Comparison of ENCODE assay signal across 19 cellular contexts in the genomic region with DNA sequence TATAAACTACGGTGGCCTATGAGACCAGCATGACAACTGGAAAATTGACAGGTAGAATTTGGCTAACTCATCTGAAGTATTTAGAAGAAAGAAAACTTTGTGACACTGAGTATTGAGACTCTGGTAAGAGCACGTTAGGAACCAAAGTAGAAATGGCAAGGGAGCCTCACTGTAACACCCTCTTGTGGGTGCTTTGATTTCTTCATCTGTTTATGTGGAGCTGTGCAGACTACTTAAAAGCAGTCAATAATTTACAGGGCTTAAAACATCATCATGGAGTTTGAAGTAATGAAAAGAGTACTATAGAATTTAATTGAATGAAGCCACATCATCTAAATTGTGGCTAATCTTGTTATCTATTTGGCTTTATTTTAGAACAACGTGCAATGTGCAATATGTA.
DNase-seq lines count a peak whose midpoint lies in the region; ATAC-seq and TF ChIP-seq lines count a peak whose summit lies in the region.
"Had no signal": no experiment of that assay in that cellular context is flagged by ENCODE, and none has a peak within 500 bp of the region (broad histone marks: within the 10 kb centered on the region; RNA-seq: fewer than 3 reads in every experiment).

No MANE protein-coding gene starts in this region.

- no peaks in the 10 kb centered on the region for H3K27me3 Mint-ChIP-seq in GM23338 (ENCODE audit: insufficient read depth, low read depth, poor library complexity)
- H3K27me3 Mint-ChIP-seq: CD4-positive, alpha-beta memory T cell had no signal

- no peak for TF ChIP-seq POLR2A in upper lobe of left lung (IDR thresholded peaks at IDR 0.05)

- no peaks in the 10 kb centered on the region for H3K79me2 ChIP-seq in GM23338 (replicated peaks; ENCODE audit: insufficient read depth)
- no peaks in the 10 kb centered on the region for H3K79me2 ChIP-seq in hepatocyte

- H4K20me1 ChIP-seq in GM23338 (replicated peaks; ENCODE audit: insufficient read depth) (no peaks in the 10 kb centered on the region), hepatocyte (ENCODE audit: insufficient read depth, poor library complexity, severe bottlenecking) (no peaks in the 10 kb centered on the region)

- H3K4me3 ChIP-seq in GM23338 (no peak overlapping the region), hepatocyte (no peak overlapping the region), upper lobe of left lung (no peak overlapping the region)
- H3K4me3 ChIP-seq: GM12878, PC-9 had no signal

- H3K4me1 Mint-ChIP-seq in GM23338, result no peaks in the 10 kb centered on the region
- H3K4me1 Mint-ChIP-seq: CD4-positive, alpha-beta memory T cell had no signal

- TF ChIP-seq CTCF in GM23338 (conservative IDR thresholded peaks at IDR 0.05; ENCODE audit: low read depth in 2 of 2), result peak; percentile 13 to 15; a peak in 1 of 4 replicates
- peak; percentile 6 for TF ChIP-seq CTCF in hepatocyte (IDR thresholded peaks at IDR 0.05; ENCODE audit: poor library complexity)
- no peak for TF ChIP-seq CTCF in upper lobe of left lung (IDR thresholded peaks at IDR 0.05)

- H3K4me3 Mint-ChIP-seq in GM23338, result no peak overlapping the region
- H3K4me3 Mint-ChIP-seq: CD4-positive, alpha-beta memory T cell had no signal

- 83% methylated on average over 3 of the region's 3 CpGs for WGBS in hepatocyte (ENCODE audit: low lambda C conversion rate, missing lambda C conversion rate)
- whole genome bisulfite sequencing in upper lobe of left lung, 2 donors, result 55 to 69% methylated on average over 3 of the region's 3 CpGs

- TF ChIP-seq EP300 in upper lobe of left lung (IDR thresholded peaks at IDR 0.05), result no peak

- DNase-seq in GM23338 (ENCODE audit: low spot score), result no peak
- DNase-seq in RKO (ENCODE audit: low spot score), result peak; percentile 9
- DNase-seq in hepatocyte (ENCODE audit: low spot score), result no peak
- DNase-seq in stimulated activated CD4-positive, alpha-beta T cell treated with anti-CD3 and anti-CD28 coated beads, Interleukin-2, amount 100 ng/mL, for 24 hours, result no peak
- no peak for DNase-seq in upper lobe of left lung
- DNase-seq in DMS79 (lab: John Stamatoyannopoulos, UW), result no peak
- DNase-seq: CD4-positive, alpha-beta memory T cell; DMS153; EL; GOT3; KG1; NCI-H1417; NCI-H187; NCI-H2227 treated with DMSO at 0.1 percent for 48 hours; NCI-H524; PC-9 had no signal

- no peaks in the 10 kb centered on the region for H3K36me3 ChIP-seq in GM23338 (ENCODE audit: insufficient read depth)
- no peaks in the 10 kb centered on the region for H3K36me3 ChIP-seq in hepatocyte (replicated peaks; ENCODE audit: insufficient read depth, low read depth)
- no peaks in the 10 kb centered on the region for H3K36me3 ChIP-seq in upper lobe of left lung

- no peak overlapping the region for H3K27ac Mint-ChIP-seq in GM23338
- H3K27ac Mint-ChIP-seq: CD4-positive, alpha-beta memory T cell had no signal

- H3K4me1 ChIP-seq in GM23338 (ENCODE audit: insufficient read depth) (no peaks in the 10 kb centered on the region), hepatocyte (ENCODE audit: insufficient read depth) (no peaks in the 10 kb centered on the region), upper lobe of left lung (no peaks in the 10 kb centered on the region)

- peak; percentile 44 for ATAC-seq in GM23338
- no peak for ATAC-seq in upper lobe of left lung (ENCODE audit: low FRiP score in 2 of 2)
- no peak for ATAC-seq in HG03159 (IDR thresholded peaks at IDR 0.05; ENCODE audit: unreplicated experiment)
- ATAC-seq: GM12878, HepG2 had no signal

- H3K9me2 ChIP-seq in GM23338 (ENCODE audit: insufficient read depth) (no peaks in the 10 kb centered on the region), hepatocyte (replicated peaks; ENCODE audit: insufficient read depth) (no peaks in the 10 kb centered on the region)

- no peaks in the 10 kb centered on the region for H3F3A ChIP-seq in GM23338 (replicated peaks; ENCODE audit: low read depth)

- no peak overlapping the region for H2AFZ ChIP-seq in GM23338
- H2AFZ ChIP-seq in hepatocyte, result no peak overlapping the region
- H2AFZ ChIP-seq: PC-9 had no signal

- no peaks in the 10 kb centered on the region for H3K9me3 Mint-ChIP-seq in GM23338

- H3K36me3 Mint-ChIP-seq in GM23338 (ENCODE audit: low read depth), result no peaks in the 10 kb centered on the region
- H3K36me3 Mint-ChIP-seq: CD4-positive, alpha-beta memory T cell had no signal

- H3K27me3 ChIP-seq in GM23338 (ENCODE audit: insufficient read depth) (no peaks in the 10 kb centered on the region), hepatocyte (no peaks in the 10 kb centered on the region), upper lobe of left lung (no peaks in the 10 kb centered on the region)

- H3K9me3 ChIP-seq in hepatocyte (ENCODE audit: low read depth), result no peaks in the 10 kb centered on the region
- no peaks in the 10 kb centered on the region for H3K9me3 ChIP-seq in upper lobe of left lung

- no peak overlapping the region for H3K27ac ChIP-seq in GM23338 (ENCODE audit: low read depth)
- H3K27ac ChIP-seq in hepatocyte, result no peak overlapping the region
- H3K27ac ChIP-seq in upper lobe of left lung, result no peak overlapping the region
- H3K27ac ChIP-seq: PC-9 had no signal

- H3K4me2 ChIP-seq in GM23338 (no peak overlapping the region), hepatocyte (no peak overlapping the region)
- H3K4me2 ChIP-seq: PC-9 had no signal

TF ChIP-seq in GM23338, 12 proteins besides CTCF, POLR2A, EP300 and RAD21 (continues in another document):
- TF ChIP-seq EZH2phosphoT487 (IDR thresholded peaks at IDR 0.05; ENCODE audit: unreplicated experiment) (no peak), EZH2 (IDR thresholded peaks at IDR 0.05; ENCODE audit: low read depth, unreplicated experiment) (no peak), ETS1 (IDR thresholded peaks at IDR 0.05) (no peak), CREB1 (CRISPR knock-in tag; IDR thresholded peaks at IDR 0.05; ENCODE audit: low read depth) (no peak), JUNB (IDR thresholded peaks at IDR 0.05; ENCODE audit: unreplicated experiment) (no peak), NANOG (IDR thresholded peaks at IDR 0.05; ENCODE audit: borderline replicate concordance) (no peak), ZNF114 (CRISPR knock-in tag; IDR thresholded peaks at IDR 0.05) (no peak), STAT1 (IDR thresholded peaks at IDR 0.05; ENCODE audit: unreplicated experiment) (no peak)
- TF ChIP-seq, protein P1, sequence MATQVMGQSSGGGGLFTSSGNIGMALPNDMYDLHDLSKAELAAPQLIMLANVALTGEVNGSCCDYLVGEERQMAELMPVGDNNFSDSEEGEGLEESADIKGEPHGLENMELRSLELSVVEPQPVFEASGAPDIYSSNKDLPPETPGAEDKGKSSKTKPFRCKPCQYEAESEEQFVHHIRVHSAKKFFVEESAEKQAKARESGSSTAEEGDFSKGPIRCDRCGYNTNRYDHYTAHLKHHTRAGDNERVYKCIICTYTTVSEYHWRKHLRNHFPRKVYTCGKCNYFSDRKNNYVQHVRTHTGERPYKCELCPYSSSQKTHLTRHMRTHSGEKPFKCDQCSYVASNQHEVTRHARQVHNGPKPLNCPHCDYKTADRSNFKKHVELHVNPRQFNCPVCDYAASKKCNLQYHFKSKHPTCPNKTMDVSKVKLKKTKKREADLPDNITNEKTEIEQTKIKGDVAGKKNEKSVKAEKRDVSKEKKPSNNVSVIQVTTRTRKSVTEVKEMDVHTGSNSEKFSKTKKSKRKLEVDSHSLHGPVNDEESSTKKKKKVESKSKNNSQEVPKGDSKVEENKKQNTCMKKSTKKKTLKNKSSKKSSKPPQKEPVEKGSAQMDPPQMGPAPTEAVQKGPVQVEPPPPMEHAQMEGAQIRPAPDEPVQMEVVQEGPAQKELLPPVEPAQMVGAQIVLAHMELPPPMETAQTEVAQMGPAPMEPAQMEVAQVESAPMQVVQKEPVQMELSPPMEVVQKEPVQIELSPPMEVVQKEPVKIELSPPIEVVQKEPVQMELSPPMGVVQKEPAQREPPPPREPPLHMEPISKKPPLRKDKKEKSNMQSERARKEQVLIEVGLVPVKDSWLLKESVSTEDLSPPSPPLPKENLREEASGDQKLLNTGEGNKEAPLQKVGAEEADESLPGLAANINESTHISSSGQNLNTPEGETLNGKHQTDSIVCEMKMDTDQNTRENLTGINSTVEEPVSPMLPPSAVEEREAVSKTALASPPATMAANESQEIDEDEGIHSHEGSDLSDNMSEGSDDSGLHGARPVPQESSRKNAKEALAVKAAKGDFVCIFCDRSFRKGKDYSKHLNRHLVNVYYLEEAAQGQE (IDR thresholded peaks at IDR 0.05; ENCODE audit: unreplicated experiment), result no peak

Comparison
In these comparisons a context has a peak if more than half of its experiments do, and no peak if none do; other contexts are left out.
1. CTCF ChIP-seq: peak in GM23338 (2 of 2) and hepatocyte (single experiment); none in upper lobe of left lung (0 of 6).